ENCODE assay signal across 22 cellular contexts in genomic region chr9:137506702-137507171, GRCh38. TPM values are rescaled to one million over a fixed set of nuclear protein-coding genes. Genes with fewer than 3 reads are reported as not detected.
A peak's percentile ranks its signal among the peaks of the same experiment; 100 is the strongest.
DNase-seq lines count a peak whose midpoint lies in the region; ATAC-seq and TF ChIP-seq lines count a peak whose summit lies in the region.
"Had no signal": no experiment of that assay in that cellular context is flagged by ENCODE, and none has a peak within 500 bp of the region (broad histone marks: within the 10 kb centered on the region; RNA-seq: fewer than 3 reads in every experiment).

No MANE protein-coding gene starts in this region.

- TF ChIP-seq CTCF in heart left ventricle (IDR thresholded peaks at IDR 0.05) (no peak), right atrium auricular region (IDR thresholded peaks at IDR 0.05) (no peak), foreskin fibroblast (IDR thresholded peaks at IDR 0.05; ENCODE audit: low read depth, low read length) (no peak)

- intact Hi-C loops in heart left ventricle (cut with DNase I), result loop anchor here in 1 of 10 donors (10.0 kb wide), 1 partner anchor 362 kb away; no protein-coding TSS in a partner anchor

- no peak for DNase-seq in heart left ventricle
- no peak for DNase-seq in right atrium auricular region (ENCODE audit: low spot score)
- DNase-seq in NCI-H1694 treated with DMSO at 0.1 percent for 48 hours (lab: John Stamatoyannopoulos, UW), result peak; percentile 71
- DNase-seq in foreskin fibroblast, result peak; percentile 77 to 94
- no peak for DNase-seq in NCI-H1417 (lab: John Stamatoyannopoulos, UW)
- DNase-seq in activated T-cell treated with anti-CD3 and anti-CD28 coated beads for 4 hours, result no peak
- DNase-seq in DMS153 treated with DMSO at 0.1 percent for 48 hours (lab: John Stamatoyannopoulos, UW; ENCODE audit: unreplicated experiment), result no peak
- DNase-seq in NK-92 (lab: John Stamatoyannopoulos, UW; ENCODE audit: unreplicated experiment), result no peak
- DNase-seq: activated CD4-positive, alpha-beta T cell treated with anti-CD3 and anti-CD28 coated beads, Interleukin-2, amount 50 U/mL, for 4 hours; activated naive CD4-positive, alpha-beta T cell treated with anti-CD3 and anti-CD28 coated beads, Interleukin-2, amount 50 U/mL, for 16 hours; activated T-cell treated with anti-CD3 and anti-CD28 coated beads, Interleukin-2, amount 50 U/mL, for 1 hour; CD8-positive, alpha-beta memory T cell; dermis blood vessel endothelial cell; HCEC 1CT; islet precursor cell; NCI-H1417 treated with DMSO at 0.1 percent for 48 hours; NCI-H2227 treated with DMSO at 0.1 percent for 48 hours; NK-92 treated with Interleukin-12 subunit alpha and Interleukin-12 subunit beta, amount 100 ng/mL, for 24 hours; stimulated activated CD4-positive, alpha-beta T cell treated with anti-CD3 and anti-CD28 coated beads, Interleukin-15, amount 100 ng/mL, for 24 hours; stimulated activated naive CD4-positive, alpha-beta T cell treated with Interleukin-2 at 50 U/mL for 16 hours; trophoblast cell had no signal

- ATAC-seq in heart left ventricle, result peak in 3 of 4 donors; percentile 14 to 48 (median 18)

- 83 to 92% (median 89%) methylated on average over 17 to 26 of the region's 26 CpGs for WGBS in heart left ventricle, 4 donors

- no peak overlapping the region for H3K4me3 ChIP-seq in heart left ventricle
- H3K4me3 ChIP-seq in right atrium auricular region, result no peak overlapping the region
- no peak overlapping the region for H3K4me3 ChIP-seq in foreskin fibroblast (ENCODE audit: low read depth in 1 of 2, low read length in 2 of 2)
- H3K4me3 ChIP-seq: neural progenitor cell had no signal

- H3K4me1 ChIP-seq in heart left ventricle (no peaks in the 10 kb centered on the region), right atrium auricular region (no peaks in the 10 kb centered on the region)
- H3K4me1 ChIP-seq: neural progenitor cell had no signal

- TF ChIP-seq POLR2A in heart left ventricle (IDR thresholded peaks at IDR 0.05), result no peak

- no peak overlapping the region for H3K27ac ChIP-seq in heart left ventricle
- H3K27ac ChIP-seq in right atrium auricular region, result no peak overlapping the region
- H3K27ac ChIP-seq: neural progenitor cell had no signal

- H3K27me3 ChIP-seq in heart left ventricle (no peaks in the 10 kb centered on the region), right atrium auricular region (no peaks in the 10 kb centered on the region)
- H3K27me3 ChIP-seq: neural progenitor cell had no signal

- H3K9me3 ChIP-seq in heart left ventricle (peaks cover 0 to 8% (median 0%) of the 10 kb centered on the region in 12 donors), right atrium auricular region (no peaks in the 10 kb centered on the region)

- peaks cover 0 to 3% (median 0%) of the 10 kb centered on the region in 9 donors for H3K36me3 ChIP-seq in heart left ventricle
- no peaks in the 10 kb centered on the region for H3K36me3 ChIP-seq in right atrium auricular region
- H3K36me3 ChIP-seq: neural progenitor cell had no signal

RNA-seq across cellular contexts. Expression of gene PNPLA7, which starts 43.5 kb away (rescaled TPM):
- total RNA-seq in heart left ventricle, result 10 to 100 TPM in 1 of 9 donors, 1 to 10 TPM in 8; 4.4 to 10.1 (median 7.6) TPM
- polyA plus RNA-seq in heart left ventricle, result 1 to 10 TPM in 1 of 2 donors, under 1 TPM in 1; 0.78 to 8.8 TPM
- total RNA-seq in right atrium auricular region, result 1 to 10 TPM; 4.4 to 4.6 TPM

RNA-seq across cellular contexts. Expression of gene MRPL41, which starts 44.9 kb away (rescaled TPM):
- total RNA-seq in heart left ventricle, result 100 to 1,000 TPM; 118 to 389 (median 196) TPM
- polyA plus RNA-seq in heart left ventricle, result 100 to 1,000 TPM; 160 to 847 TPM
- 100 to 1,000 TPM; 172 to 238 TPM for total RNA-seq in right atrium auricular region

RNA-seq across cellular contexts. Expression of gene NSMF, which starts 47.6 kb away (rescaled TPM):
- total RNA-seq in heart left ventricle (10 to 100 TPM in 8 of 9 donors, 1 to 10 TPM in 1; 7.5 to 21.0 (median 12.6) TPM), right atrium auricular region (10 to 100 TPM; 16.2 to 26.2 TPM)
- polyA plus RNA-seq in heart left ventricle, result 10 to 100 TPM; 17.3 to 22.1 TPM

Comparison
In these comparisons a context has a peak if more than half of its experiments do, and no peak if none do; other contexts are left out.
1. DNase-seq: peak in NCI-H1694 treated with DMSO at 0.1 percent for 48 hours (single experiment) and foreskin fibroblast (2 of 2); none in heart left ventricle (0 of 5), right atrium auricular region (single experiment), NCI-H1417 (0 of 3), activated T-cell treated with anti-CD3 and anti-CD28 coated beads for 4 hours (single experiment), DMS153 treated with DMSO at 0.1 percent for 48 hours (single experiment) and NK-92 (single experiment).